ENCODE assay signal across 8 cellular contexts in the genomic region with DNA sequence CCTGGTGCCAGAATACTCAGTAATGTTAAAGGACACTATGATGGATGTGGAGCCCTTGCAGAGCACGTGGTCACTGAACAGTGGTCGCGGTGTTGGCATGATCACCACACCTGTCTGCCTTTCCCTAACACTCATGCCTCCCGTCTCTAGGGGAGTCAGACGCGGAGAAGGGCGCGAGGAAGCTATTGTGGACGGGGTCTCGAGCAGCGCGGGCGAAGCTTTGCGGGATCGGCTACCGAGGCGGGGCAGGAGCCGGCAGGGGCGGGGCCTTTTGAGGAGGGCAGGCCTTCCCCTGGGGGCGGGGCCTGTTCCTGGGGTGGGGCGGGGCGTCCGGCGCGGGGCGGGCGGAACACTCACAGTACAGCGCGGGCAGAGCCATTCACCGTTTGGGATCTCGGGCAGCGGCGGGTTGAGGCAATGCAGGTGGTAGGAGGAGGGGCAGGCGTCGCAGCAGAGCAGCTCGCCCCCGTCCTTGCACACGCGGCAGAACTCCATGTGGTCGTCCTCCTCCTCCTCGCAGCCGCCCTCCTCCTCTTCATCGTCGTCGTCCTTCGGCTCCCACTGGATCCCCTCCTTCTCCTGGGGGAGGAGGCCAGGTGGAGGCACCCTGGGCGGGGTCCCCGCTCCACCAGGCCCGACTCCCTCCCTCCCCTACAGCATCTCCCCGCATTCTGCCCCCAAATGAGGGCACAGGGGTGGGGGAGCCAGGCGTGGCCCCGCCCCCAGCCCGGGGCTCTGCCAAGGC. TPM values are rescaled to one million over a fixed set of nuclear protein-coding genes. Genes with fewer than 3 reads are reported as not detected.
A peak's percentile ranks its signal among the peaks of the same experiment; 100 is the strongest.
DNase-seq lines count a peak whose midpoint lies in the region; ATAC-seq, FAIRE-seq and TF ChIP-seq lines count a peak whose summit lies in the region.

No MANE protein-coding gene starts in this region.

- no peak overlapping the region for H3K56ac ChIP-seq in H1 (replicated peaks; ENCODE audit: insufficient read length, low read depth, low read length)

- TF ChIP-seq POLR2A in H1 (IDR thresholded peaks at IDR 0.05; ENCODE audit: control extremely low read depth in 1 of 2, low read depth in 2 of 2, low read length in 2 of 2) (no peak), upper lobe of left lung (IDR thresholded peaks at IDR 0.05) (no peak)

- H3K36me3 ChIP-seq in CD4-positive, CD25-positive, alpha-beta regulatory T cell (ENCODE audit: control insufficient read depth, insufficient read depth, low read length), result no peaks in the 10 kb centered on the region
- H3K36me3 ChIP-seq in H1 (ENCODE audit: control insufficient read depth in 2 of 4, insufficient read depth in 4 of 4, low read length in 3 of 4) (no peaks in the 10 kb centered on the region; a peak in 1 of 8 replicates), osteoblast (ENCODE audit: insufficient read depth, low read length) (no peaks in the 10 kb centered on the region), upper lobe of left lung (no peaks in the 10 kb centered on the region)

- H3K23ac ChIP-seq in H1 (ENCODE audit: insufficient read length), result no peak overlapping the region

- H2AK5ac ChIP-seq in H1 (ENCODE audit: low read depth, low read length), result no peak overlapping the region

- H2BK5ac ChIP-seq in H1 (ENCODE audit: low read depth, low read length), result peak overlapping the region; percentile 55; the same call in 1 of the 2 replicates

- peaks cover 11% of the 10 kb centered on the region for H3K23me2 ChIP-seq in H1 (ENCODE audit: low read depth, low read length)

- H4K20me1 ChIP-seq in H1 (replicated peaks in 1 of 2; ENCODE audit: control insufficient read depth in 1 of 2, insufficient read depth in 2 of 2, low read length in 2 of 2) (peaks cover 0 to 13% of the 10 kb centered on the region in 2 experiments), osteoblast (ENCODE audit: insufficient read depth, low read length) (no peaks in the 10 kb centered on the region)

- peak overlapping the region; percentile 79 for H4K91ac ChIP-seq in H1 (replicated peaks; ENCODE audit: insufficient read length, low read length)

- peak overlapping the region; percentile 26 for H3K4me3 ChIP-seq in CD4-positive, CD25-positive, alpha-beta regulatory T cell (ENCODE audit: low read depth, low read length)
- H3K4me3 ChIP-seq in H1 (ENCODE audit: extremely low read depth in 1 of 4, insufficient read depth in 2 of 4, low read depth in 3 of 4, low read length in 4 of 4), result peak overlapping the region; percentile 6 to 53 (median 24); a peak in 5 of 8 replicates
- no peak overlapping the region for H3K4me3 ChIP-seq in osteoblast (ENCODE audit: insufficient read depth, low read length)
- peak overlapping the region in 3 of 4 donors; percentile 3 to 31 (median 17) for H3K4me3 ChIP-seq in upper lobe of left lung

- H4K8ac ChIP-seq in H1 (ENCODE audit: extremely low read depth, insufficient read depth, low read length), result peak overlapping the region; percentile 43; the same call in 1 of the 2 replicates

- H2AFZ ChIP-seq in H1 (ENCODE audit: low read length), result peak overlapping the region; percentile 100
- H2AFZ ChIP-seq in osteoblast (ENCODE audit: low read length), result no peak overlapping the region

- H3K18ac ChIP-seq in H1 (ENCODE audit: extremely low read depth, low read length), result no peak overlapping the region

- H3K4me2 ChIP-seq in H1 (ENCODE audit: insufficient read depth in 1 of 2, low read depth in 2 of 2, low read length in 2 of 2) (peak overlapping the region; percentile 77 to 78), osteoblast (ENCODE audit: insufficient read depth, low read length) (no peak overlapping the region)

- peak overlapping the region in 3 of 4 donors; percentile 7 to 81 (median 74) for H3K4me3 Mint-ChIP-seq in CD4-positive, CD25-positive, alpha-beta regulatory T cell

- POLR2A ChIA-PET in H1 (lab: Charles Lee; ENCODE audit: partially characterized antibody), result interaction anchor here (1.3 to 1.6 kb wide), 3 partner anchors 21 to 49 kb away, joined by 3 to 7 read pairs (median 4); no protein-coding TSS in a partner anchor

- H3K79me2 ChIP-seq in H1 (ENCODE audit: control insufficient read depth in 1 of 2, insufficient read depth in 2 of 2, low read length in 2 of 2), result no peaks in the 10 kb centered on the region
- H3K79me2 ChIP-seq in osteoblast (ENCODE audit: insufficient read depth, low read length), result no peaks in the 10 kb centered on the region

- no peak overlapping the region for H3K14ac ChIP-seq in H1 (ENCODE audit: insufficient read length)

- 3% methylated on average over 28 of the region's 53 CpGs; no CpG with 5 or more reads in 1 of the 2 experiments for WGBS in H1 (ENCODE audit: extremely low coverage in 1 of 2, insufficient coverage in 1 of 2, insufficient read length in 1 of 2, insufficient replicate concordance in 2 of 2, low coverage in 1 of 2, low lambda C conversion rate in 2 of 2, missing lambda C conversion rate in 1 of 2), 2 experiments
- WGBS in upper lobe of left lung, 2 donors, result 6 to 20% methylated on average over 1 to 28 of the region's 53 CpGs

- CTCF ChIA-PET in H1 (lab: Charles Lee; ENCODE audit: partially characterized antibody), result interaction anchor here (1.0 to 1.6 kb wide), 3 partner anchors 10 to 35 kb away, joined by 3 to 5 read pairs (median 4); no protein-coding TSS in a partner anchor

- H3K27me3 Mint-ChIP-seq in CD4-positive, CD25-positive, alpha-beta regulatory T cell, result peaks cover 11% of the 10 kb centered on the region

- TF ChIP-seq CTCF in H1 (IDR thresholded peaks at IDR 0.05; ENCODE audit: control extremely low read depth in 1 of 3, insufficient read depth in 1 of 3, low read depth in 1 of 3, low read length in 3 of 3) (no peak), osteoblast (IDR thresholded peaks at IDR 0.05; ENCODE audit: extremely low read depth, low read depth, low read length) (no peak), upper lobe of left lung (IDR thresholded peaks at IDR 0.05) (no peak)

- H2BK120ac ChIP-seq in H1 (replicated peaks; ENCODE audit: low read depth, low read length), result no peak overlapping the region

- ATAC-seq in CD4-positive, CD25-positive, alpha-beta regulatory T cell (ENCODE audit: low read depth in 2 of 2), result peak; percentile 69 to 74
- ATAC-seq in upper lobe of left lung (ENCODE audit: low FRiP score in 2 of 2), result peak in 1 of 2 donors; percentile 72
- ATAC-seq in HG02870 (IDR thresholded peaks at IDR 0.05; ENCODE audit: unreplicated experiment), result no peak
- ATAC-seq in HG03565 (IDR thresholded peaks at IDR 0.05; ENCODE audit: unreplicated experiment), result no peak

- peaks cover 4% of the 10 kb centered on the region for H3K36me3 Mint-ChIP-seq in CD4-positive, CD25-positive, alpha-beta regulatory T cell

- H3K9me3 ChIP-seq in CD4-positive, CD25-positive, alpha-beta regulatory T cell (ENCODE audit: control insufficient read depth in 2 of 2, low read length in 2 of 2), result no peaks in the 10 kb centered on the region
- no peaks in the 10 kb centered on the region for H3K9me3 ChIP-seq in H1 (ENCODE audit: insufficient read depth in 2 of 2, low read depth in 1 of 2, low read length in 1 of 2)
- no peaks in the 10 kb centered on the region for H3K9me3 ChIP-seq in osteoblast (ENCODE audit: low read depth, low read length)
- no peaks in the 10 kb centered on the region for H3K9me3 ChIP-seq in upper lobe of left lung

- H3K4me1 ChIP-seq in CD4-positive, CD25-positive, alpha-beta regulatory T cell (ENCODE audit: control insufficient read depth, insufficient read depth, low read length, poor library complexity, severe bottlenecking), result peaks cover 11% of the 10 kb centered on the region
- H3K4me1 ChIP-seq in H1 (replicated peaks in 1 of 4; ENCODE audit: control insufficient read depth in 3 of 4, insufficient read depth in 4 of 4, low read length in 3 of 4) (peaks cover 0 to 18% (median 4%) of the 10 kb centered on the region in 4 experiments; a peak in 4 of 7 replicates), osteoblast (ENCODE audit: insufficient read depth, low read length) (no peaks in the 10 kb centered on the region), upper lobe of left lung (peaks cover 7 to 10% (median 8%) of the 10 kb centered on the region in 4 donors)

- no peaks in the 10 kb centered on the region for H3K79me1 ChIP-seq in H1 (ENCODE audit: low read depth, low read length)

- FAIRE-seq in H1 (lab: Jason Lieb, UNC), result no peak

- H3K9ac ChIP-seq in H1 (replicated peaks in 1 of 4; ENCODE audit: extremely low read depth in 1 of 4, low read depth in 3 of 4, low read length in 3 of 4), result no peak overlapping the region

- H3K4ac ChIP-seq in H1 (replicated peaks; ENCODE audit: insufficient read length, low read depth, low read length), result peak overlapping the region; percentile 39

- no peak for TF ChIP-seq EP300 in H1 (IDR thresholded peaks at IDR 0.05; ENCODE audit: borderline replicate concordance in 1 of 2, low read depth in 2 of 2, low read length in 2 of 2)
- no peak for TF ChIP-seq EP300 in upper lobe of left lung (IDR thresholded peaks at IDR 0.05)

- H3K27me3 ChIP-seq in CD4-positive, CD25-positive, alpha-beta regulatory T cell (ENCODE audit: control insufficient read depth, insufficient read depth, low read length), result no peaks in the 10 kb centered on the region
- H3K27me3 ChIP-seq in H1 (replicated peaks in 1 of 4; ENCODE audit: control insufficient read depth in 3 of 4, extremely low read depth in 1 of 4, insufficient read depth in 3 of 4, low read length in 3 of 4), result peaks cover 4 to 26% (median 21%) of the 10 kb centered on the region in 4 experiments
- H3K27me3 ChIP-seq in osteoblast (ENCODE audit: insufficient read depth, low read length), result peaks cover 8% of the 10 kb centered on the region
- peaks cover 0 to 20% (median 7%) of the 10 kb centered on the region in 4 donors for H3K27me3 ChIP-seq in upper lobe of left lung

- no peak overlapping the region for H2BK20ac ChIP-seq in H1 (ENCODE audit: low read length)

- H4K5ac ChIP-seq in H1 (ENCODE audit: insufficient read length, low read depth, low read length), result peak overlapping the region; percentile 18

- peaks cover 0 to 2% (median 0%) of the 10 kb centered on the region in 7 donors for H3K9me3 Mint-ChIP-seq in CD4-positive, CD25-positive, alpha-beta regulatory T cell

- peak overlapping the region; percentile 20; the same call in 1 of the 2 replicates for H2BK12ac ChIP-seq in H1 (ENCODE audit: low read depth, low read length)

- peak overlapping the region; percentile 49; the same call in 1 of the 2 replicates for H2BK15ac ChIP-seq in H1 (ENCODE audit: low read length)

- H3K27ac ChIP-seq in CD4-positive, CD25-positive, alpha-beta regulatory T cell (ENCODE audit: insufficient read depth, low read length, poor library complexity, severe bottlenecking), result no peak overlapping the region
- H3K27ac ChIP-seq in H1 (ENCODE audit: low read depth, low read length), result no peak overlapping the region
- no peak overlapping the region for H3K27ac ChIP-seq in osteoblast (ENCODE audit: low read depth, low read length)
- H3K27ac ChIP-seq in upper lobe of left lung, result no peak overlapping the region

- no peak overlapping the region for H3K27ac Mint-ChIP-seq in CD4-positive, CD25-positive, alpha-beta regulatory T cell

- no peak for TF ChIP-seq RAD21 in H1 (IDR thresholded peaks at IDR 0.05 in 1 of 2, conservative IDR thresholded peaks at IDR 0.05 in 1 of 2; ENCODE audit: low read depth in 2 of 2, low read length in 2 of 2)

- DNase-seq in CD4-positive, CD25-positive, alpha-beta regulatory T cell, result peak; percentile 29 to 68 (median 46)
- DNase-seq in NCI-H1048 (lab: John Stamatoyannopoulos, UW), result peak; percentile 69
- peak; percentile 24 to 49 (median 46) for DNase-seq in activated CD8-positive, alpha-beta memory T cell treated with anti-CD3 and anti-CD28 coated beads for 48 hours (ENCODE audit: low read depth in 2 of 3, low spot score in 2 of 3)
- peak; percentile 66 to 93 for DNase-seq in H1 (ENCODE audit: low read depth in 1 of 2, low spot score in 2 of 2)
- peak; percentile 96 for DNase-seq in osteoblast (ENCODE audit: insufficient read length, low spot score, missing footprints)
- peak; percentile 54 to 90 for DNase-seq in upper lobe of left lung

- H3K4me1 Mint-ChIP-seq in CD4-positive, CD25-positive, alpha-beta regulatory T cell, result peaks cover 0 to 16% (median 4%) of the 10 kb centered on the region in 4 donors

RNA-seq across cellular contexts. Expression of gene CHD5, which starts 31.5 kb away (rescaled TPM):
- not detected for total RNA-seq in CD4-positive, CD25-positive, alpha-beta regulatory T cell
- not detected for polyA plus RNA-seq in CD4-positive, CD25-positive, alpha-beta regulatory T cell
- total RNA-seq in H1 (2021; fragmentation: NEBNext Ultra II Directional; extraction: Animal tissue kit (Norgen Biotek cat#: 25700)), result 0.94 and 1.8 TPM in 2 replicates
- polyA plus RNA-seq in H1 (2011; rRNA removed), result 0.42 and 0.58 TPM in 2 replicates
- polyA plus RNA-seq in H1 (2011; cell fraction: cytosol; rRNA removed), result 0.48 TPM
- 3.5 TPM for polyA plus RNA-seq in H1 (2011; cell fraction: nucleus; rRNA removed)
- polyA plus RNA-seq in H1 (2012, experiment 1 of 2), result 0.48 to 1.5 TPM (median 0.97 TPM) in 4 replicates
- 0.43 TPM for polyA plus RNA-seq in H1 (2012, experiment 2 of 2)
- 0.77 TPM for polyA plus RNA-seq in H1 (2013, experiment 1 of 2)
- polyA plus RNA-seq in H1 (2013, experiment 2 of 2), result 0.31 TPM
- 0.47 and 0.80 TPM in 2 replicates for polyA minus RNA-seq in H1 (2011; rRNA and poly(A)+ RNA removed)
- polyA minus RNA-seq in H1 (2011; cell fraction: cytosol; rRNA and poly(A)+ RNA removed), result 0.37 TPM
- polyA minus RNA-seq in H1 (2011; cell fraction: nucleus; rRNA and poly(A)+ RNA removed), result 0.90 TPM
- total RNA-seq in osteoblast, result under 0.01 TPM in 1 of 2 replicates, not detected in the other
- 1 to 10 TPM in 2 of 6 donors, under 1 TPM in 4; 0.14 to 1.3 (median 0.25) TPM for total RNA-seq in upper lobe of left lung

RNA-seq across cellular contexts. Expression of gene RPL22, which starts 50.7 kb away (rescaled TPM):
- 405 TPM for total RNA-seq in CD4-positive, CD25-positive, alpha-beta regulatory T cell
- polyA plus RNA-seq in CD4-positive, CD25-positive, alpha-beta regulatory T cell, result 100 to 1,000 TPM; 152 to 238 (median 191) TPM
- total RNA-seq in H1 (2021; fragmentation: NEBNext Ultra II Directional; extraction: Animal tissue kit (Norgen Biotek cat#: 25700)), result 521 and 545 TPM in 2 replicates
- 66.8 and 133 TPM in 2 replicates for polyA plus RNA-seq in H1 (2011; rRNA removed)
- polyA plus RNA-seq in H1 (2011; cell fraction: cytosol; rRNA removed), result 234 TPM
- 28.4 TPM for polyA plus RNA-seq in H1 (2011; cell fraction: nucleus; rRNA removed)
- 870 to 2,565 TPM (median 1,339 TPM) in 4 replicates for polyA plus RNA-seq in H1 (2012, experiment 1 of 2)
- polyA plus RNA-seq in H1 (2012, experiment 2 of 2), result 330 TPM
- 1,194 TPM for polyA plus RNA-seq in H1 (2013, experiment 1 of 2)
- polyA plus RNA-seq in H1 (2013, experiment 2 of 2), result 1,207 TPM
- polyA minus RNA-seq in H1 (2011; rRNA and poly(A)+ RNA removed), result 27.6 and 29.8 TPM in 2 replicates
- polyA minus RNA-seq in H1 (2011; cell fraction: cytosol; rRNA and poly(A)+ RNA removed), result 49.7 TPM
- 47.9 TPM for polyA minus RNA-seq in H1 (2011; cell fraction: nucleus; rRNA and poly(A)+ RNA removed)
- total RNA-seq in osteoblast (93.0 and 99.3 TPM in 2 replicates), upper lobe of left lung (100 to 1,000 TPM in 5 of 6 donors, 10 to 100 TPM in 1; 88.2 to 288 (median 180) TPM)

RNA-seq across cellular contexts. Expression of gene RNF207, which starts 57.2 kb away (rescaled TPM):
- total RNA-seq in CD4-positive, CD25-positive, alpha-beta regulatory T cell, result 8.4 TPM
- polyA plus RNA-seq in CD4-positive, CD25-positive, alpha-beta regulatory T cell, result under 1 TPM; 0.08 to 0.52 (median 0.40) TPM
- total RNA-seq in H1 (2021; fragmentation: NEBNext Ultra II Directional; extraction: Animal tissue kit (Norgen Biotek cat#: 25700)), result 3.9 and 4.2 TPM in 2 replicates
- polyA plus RNA-seq in H1 (2011; rRNA removed), result 5.4 and 15.9 TPM in 2 replicates
- 9.2 TPM for polyA plus RNA-seq in H1 (2011; cell fraction: cytosol; rRNA removed)
- 47.4 TPM for polyA plus RNA-seq in H1 (2011; cell fraction: nucleus; rRNA removed)
- polyA plus RNA-seq in H1 (2012, experiment 1 of 2), result 2.6 to 5.0 TPM (median 3.8 TPM) in 4 replicates
- 2.8 TPM for polyA plus RNA-seq in H1 (2012, experiment 2 of 2)
- polyA plus RNA-seq in H1 (2013, experiment 1 of 2), result 4.3 TPM
- polyA plus RNA-seq in H1 (2013, experiment 2 of 2), result 3.0 TPM
- polyA minus RNA-seq in H1 (2011; rRNA and poly(A)+ RNA removed), result 4.7 and 6.1 TPM in 2 replicates
- polyA minus RNA-seq in H1 (2011; cell fraction: cytosol; rRNA and poly(A)+ RNA removed), result 5.7 TPM
- polyA minus RNA-seq in H1 (2011; cell fraction: nucleus; rRNA and poly(A)+ RNA removed), result 17.2 TPM
- total RNA-seq in osteoblast (10.6 and 42.7 TPM in 2 replicates), upper lobe of left lung (10 to 100 TPM in 5 of 6 donors, 1 to 10 TPM in 1; 9.8 to 85.9 (median 18.3) TPM)

Comparison
In these comparisons a context has a peak if more than half of its experiments do, and no peak if none do; other contexts are left out.
1. ATAC-seq: peak in CD4-positive, CD25-positive, alpha-beta regulatory T cell (2 of 2); none in HG02870 (single experiment) and HG03565 (single experiment).
2. DNase-seq: peak in every context shown above with its lines; median percentile 96 in osteoblast; 80 in H1; 72 in upper lobe of left lung; 69 in NCI-H1048; 46 in CD4-positive, CD25-positive, alpha-beta regulatory T cell; 46 in activated CD8-positive, alpha-beta memory T cell treated with anti-CD3 and anti-CD28 coated beads for 48 hours.